In genomic region chr14:105315211-105315721, GRCh38 we compare ENCODE assay signal across 7 cellular contexts. TPM values are rescaled to one million over a fixed set of nuclear protein-coding genes. Genes with fewer than 3 reads are reported as not detected.
DNase-seq lines count a peak whose midpoint lies in the region; ATAC-seq and TF ChIP-seq lines count a peak whose summit lies in the region.

No MANE protein-coding gene starts in this region.

- H3K9me3 Mint-ChIP-seq in activated naive CD4-positive, alpha-beta T cell treated with anti-CD3 and anti-CD28 coated beads, Interleukin-2, amount 50 U/mL, for 72 hours: no peaks in the 10 kb centered on the region

- H3K4me2 ChIP-seq in PC-9: peak overlapping the region; percentile 99

- TSS peak; percentile 35 for BruUV-seq in PC-9 (replicated peaks; lab: Mats Ljungman, UMichigan)

- no peaks in the 10 kb centered on the region for H3K9me2 ChIP-seq in PC-9 (ENCODE audit: insufficient read depth)

- peak overlapping the region; percentile 98 for H3K4me3 ChIP-seq in PC-9
- peak overlapping the region; percentile 60 to 99 (median 78) for H3K4me3 ChIP-seq in heart right ventricle
- H3K4me3 ChIP-seq in psoas muscle: peak overlapping the region; percentile 84

- intact Hi-C loops in PC-9 (cut with micrococcal nuclease; ENCODE audit: unreplicated experiment) (no loop called here), heart right ventricle (cut with DNase I) (loop anchor here in 3 of 10 donors (2.0 to 5.0 kb wide), 2 partner anchors 14 to 37 kb away; partner anchors contain the start of gene BRF1 (in 2 of the 3)), psoas muscle (cut with DNase I) (loop anchor here (5.0 kb wide), 1 partner anchor 37 kb away; no protein-coding TSS in a partner anchor)

- peaks cover 12% of the 10 kb centered on the region for H3F3A ChIP-seq in PC-9 (ENCODE audit: insufficient read depth, low read depth)

- no peak overlapping the region for H3K27ac ChIP-seq in PC-9
- H3K27ac ChIP-seq in heart right ventricle: peak overlapping the region; percentile 31 to 83 (median 71)
- peak overlapping the region; percentile 86 for H3K27ac ChIP-seq in psoas muscle

- peak; percentile 13 for ATAC-seq in GM18867 (IDR thresholded peaks at IDR 0.05; ENCODE audit: unreplicated experiment)
- ATAC-seq in HG03025 (IDR thresholded peaks at IDR 0.05; ENCODE audit: low FRiP score, unreplicated experiment): peak; percentile 17
- peak; percentile 19 to 20 for ATAC-seq in activated naive CD4-positive, alpha-beta T cell treated with anti-CD3 and anti-CD28 coated beads, Interleukin-2, amount 50 U/mL, for 72 hours
- peak in 4 of 8 donors; percentile 2 to 15 (median 15) for ATAC-seq in heart right ventricle
- peak in 3 of 4 donors; percentile 8 to 11 (median 10) for ATAC-seq in psoas muscle

- CTCF ChIA-PET in PC-9 (lab: Charles Lee): no interaction called here

- POLR2A ChIA-PET in PC-9 (lab: Charles Lee; ENCODE audit: unreplicated experiment): no interaction called here

- H2AFZ ChIP-seq in PC-9: peak overlapping the region; percentile 91

- H3K4me1 ChIP-seq in PC-9 (replicated peaks; ENCODE audit: insufficient read depth): peaks cover 14% of the 10 kb centered on the region
- peaks cover 9 to 43% (median 35%) of the 10 kb centered on the region in 9 donors for H3K4me1 ChIP-seq in heart right ventricle
- H3K4me1 ChIP-seq in psoas muscle: peaks cover 24% of the 10 kb centered on the region

- no peaks in the 10 kb centered on the region for H3K9me3 ChIP-seq in PC-9 (ENCODE audit: insufficient read depth, low read depth)
- no peaks in the 10 kb centered on the region for H3K9me3 ChIP-seq in heart right ventricle
- no peaks in the 10 kb centered on the region for H3K9me3 ChIP-seq in psoas muscle

- H3K79me2 ChIP-seq in PC-9 (ENCODE audit: low read depth): peaks cover 48% of the 10 kb centered on the region

- DNase-seq in PC-9: peak; percentile 54 to 58
- DNase-seq in activated naive CD4-positive, alpha-beta T cell treated with anti-CD3 and anti-CD28 coated beads, Interleukin-2, amount 50 U/mL, for 72 hours (ENCODE audit: low spot score in 2 of 2): peak in 1 of 2 donors; percentile 37
- DNase-seq in heart right ventricle: no peak
- DNase-seq in psoas muscle: peak; percentile 47 to 70
- no peak for DNase-seq in NCI-H446 (lab: John Stamatoyannopoulos, UW)

- H3K27me3 ChIP-seq in PC-9 (ENCODE audit: insufficient read depth, low read depth) (no peaks in the 10 kb centered on the region), heart right ventricle (no peaks in the 10 kb centered on the region), psoas muscle (ENCODE audit: insufficient read depth in 3 of 3, low read length in 2 of 3) (no peaks in the 10 kb centered on the region)

- peaks cover 0 to 5% of the 10 kb centered on the region in 2 donors for H3K36me3 Mint-ChIP-seq in activated naive CD4-positive, alpha-beta T cell treated with anti-CD3 and anti-CD28 coated beads, Interleukin-2, amount 50 U/mL, for 72 hours

- WGBS in heart right ventricle, 2 donors: 1% methylated on average over 44 to 54 of the region's 54 CpGs
- WGBS in psoas muscle, 3 donors: 0 to 5% (median 1%) methylated on average over 32 to 54 of the region's 54 CpGs

- H3K36me3 ChIP-seq in PC-9 (ENCODE audit: low read depth) (no peaks in the 10 kb centered on the region), heart right ventricle (no peaks in the 10 kb centered on the region), psoas muscle (ENCODE audit: insufficient read depth in 1 of 2, low read depth in 1 of 2) (no peaks in the 10 kb centered on the region)

- TF ChIP-seq CTCF in PC-9 (conservative IDR thresholded peaks at IDR 0.05) (no peak), heart right ventricle (IDR thresholded peaks at IDR 0.05) (no peak), psoas muscle (IDR thresholded peaks at IDR 0.05) (no peak)

- H3K27ac Mint-ChIP-seq in activated naive CD4-positive, alpha-beta T cell treated with anti-CD3 and anti-CD28 coated beads, Interleukin-2, amount 50 U/mL, for 72 hours: peak overlapping the region; percentile 36 to 50

- H4K20me1 ChIP-seq in PC-9 (ENCODE audit: insufficient read depth): no peaks in the 10 kb centered on the region; the same call in 1 of the 2 replicates

RNA-seq across cellular contexts. Expression of gene PACS2, which starts 0.7 kb away (rescaled TPM):
- total RNA-seq in PC-9 (2021): 43.3 and 52.2 TPM in 2 replicates
- 10 to 100 TPM; 35.2 to 36.9 TPM for total RNA-seq in activated naive CD4-positive, alpha-beta T cell treated with anti-CD3 and anti-CD28 coated beads, Interleukin-2, amount 50 U/mL, for 72 hours
- total RNA-seq in heart right ventricle: 10 to 100 TPM; 41.8 to 78.9 (median 54.6) TPM
- 100 to 1,000 TPM in 1 of 2 donors, 10 to 100 TPM in 1; 42.9 to 123 TPM for polyA plus RNA-seq in heart right ventricle
- 10 to 100 TPM; 67.8 to 79.1 (median 75.3) TPM for total RNA-seq in psoas muscle
- polyA plus RNA-seq in psoas muscle: 10 to 100 TPM; 57.1 to 83.1 (median 65.1) TPM

RNA-seq across cellular contexts. Expression of gene BRF1, which starts 14.5 kb away (rescaled TPM):
- total RNA-seq in PC-9 (2021) (24.8 and 31.2 TPM in 2 replicates), heart right ventricle (10 to 100 TPM; 12.7 to 18.9 (median 16.2) TPM), psoas muscle (10 to 100 TPM; 17.1 to 26.2 (median 20.9) TPM)
- 10 to 100 TPM; 38.2 to 41.7 TPM for total RNA-seq in activated naive CD4-positive, alpha-beta T cell treated with anti-CD3 and anti-CD28 coated beads, Interleukin-2, amount 50 U/mL, for 72 hours
- polyA plus RNA-seq in heart right ventricle (10 to 100 TPM; 12.9 to 30.8 TPM), psoas muscle (10 to 100 TPM; 12.9 to 15.3 (median 13.4) TPM)

Comparison
In these comparisons a context has a peak if more than half of its experiments do, and no peak if none do; other contexts are left out.
1. DNase-seq: peak in PC-9 (2 of 2) and psoas muscle (2 of 2); none in heart right ventricle (0 of 2) and NCI-H446 (0 of 2).
2. Peak in every context shown above with its lines, with median percentiles within 50 percentile points of each other: H3K4me3 ChIP-seq.